Comparison of ENCODE assay signal across 19 cellular contexts in genomic region chr1:101843160-101843559, GRCh38.
DNase-seq lines count a peak whose midpoint lies in the region; ATAC-seq and TF ChIP-seq lines count a peak whose summit lies in the region.
"Had no signal": no experiment of that assay in that cellular context is flagged by ENCODE, and none has a peak within 500 bp of the region (broad histone marks: within the 10 kb centered on the region; RNA-seq: fewer than 3 reads in every experiment).

No MANE protein-coding gene starts in this region.

- H3K9me3 Mint-ChIP-seq in WTC11: no peaks in the 10 kb centered on the region

- POLR2A ChIA-PET in WTC11 (lab: Charles Lee): no interaction called here

- DNase-seq in H7 (peak; percentile 27), WTC11 (ENCODE audit: low spot score) (peak; percentile 59), iPS DF 6.9 (ENCODE audit: low read depth, low spot score) (peak; percentile 41), retina (peak; percentile 30), foreskin fibroblast (no peak), middle frontal gyrus (ENCODE audit: extremely low spot score, low spot score) (no peak)
- DNase-seq: BE2C, HFFc6, KBM-7, MM.1S, NCI-H1048, NCI-H1417 treated with DMSO at 0.1 percent for 48 hours, NCI-H187, NCI-H446, NCI-H526, OCI-M1 had no signal

- ATAC-seq in WTC11 (peak; percentile 94), HG03139 (IDR thresholded peaks at IDR 0.05; ENCODE audit: unreplicated experiment) (no peak)
- ATAC-seq: A549 had no signal

- H3K27ac Mint-ChIP-seq in WTC11: peak overlapping the region; percentile 51; the same call in 1 of the 2 replicates
- H3K27ac Mint-ChIP-seq: HFFc6 had no signal

- no peak overlapping the region for H3K27ac ChIP-seq in iPS DF 6.9 (ENCODE audit: low read length)
- H3K27ac ChIP-seq: A549, SJSA1 had no signal

- no peaks in the 10 kb centered on the region for H3K36me3 Mint-ChIP-seq in WTC11

- H3K4me1 Mint-ChIP-seq in WTC11: peaks cover 50% of the 10 kb centered on the region

- TF ChIP-seq CTCF in WTC11 (IDR thresholded peaks at IDR 0.05): no peak
- no peak for TF ChIP-seq CTCF in foreskin fibroblast (IDR thresholded peaks at IDR 0.05; ENCODE audit: low read depth, low read length)

- H3K4me3 Mint-ChIP-seq in WTC11: peak overlapping the region; percentile 32; the same call in 1 of the 2 replicates
- H3K4me3 Mint-ChIP-seq: HFFc6 had no signal

- no peaks in the 10 kb centered on the region for H3K9me3 ChIP-seq in iPS DF 6.9 (ENCODE audit: control insufficient read depth, insufficient read depth, low read length)
- H3K9me3 ChIP-seq: A549, BE2C, SJSA1 had no signal

- no peaks in the 10 kb centered on the region for H3K27me3 Mint-ChIP-seq in WTC11 (ENCODE audit: low read depth)

- WGBS in iPS DF 6.9 (ENCODE audit: insufficient coverage, insufficient read length): no CpG with 5 or more reads among the region's 5 CpGs

- no peaks in the 10 kb centered on the region for H3K36me3 ChIP-seq in H7 (replicated peaks; ENCODE audit: control insufficient read depth, insufficient read depth, low read length)
- H3K36me3 ChIP-seq in iPS DF 6.9 (ENCODE audit: control insufficient read depth, insufficient read depth, low read length): no peaks in the 10 kb centered on the region
- H3K36me3 ChIP-seq: BE2C, SJSA1 had no signal

- CTCF ChIA-PET in WTC11 (lab: Charles Lee): interaction anchor here (0.6 to 2.0 kb wide), 4 partner anchors 11 to 189 kb away, joined by 3 to 7 read pairs (median 4); partner anchors contain the start of gene OLFM3

- H3K4me3 ChIP-seq in H7 (ENCODE audit: insufficient read depth, low read depth, low read length) (no peak overlapping the region), iPS DF 6.9 (ENCODE audit: low read length) (no peak overlapping the region), foreskin fibroblast (ENCODE audit: low read depth in 1 of 2, low read length in 2 of 2) (no peak overlapping the region)
- H3K4me3 ChIP-seq: A549, SJSA1 had no signal

- peaks cover 3% of the 10 kb centered on the region; the same call in 1 of the 2 replicates for H3K4me1 ChIP-seq in iPS DF 6.9 (ENCODE audit: control insufficient read depth, insufficient read depth, low read length)
- H3K4me1 ChIP-seq: A549, SJSA1 had no signal

- H3K27me3 ChIP-seq in H7 (ENCODE audit: control insufficient read depth, insufficient read depth, low read length) (no peaks in the 10 kb centered on the region), iPS DF 6.9 (ENCODE audit: control insufficient read depth, insufficient read depth, low read length) (no peaks in the 10 kb centered on the region)
- H3K27me3 ChIP-seq: BE2C, SJSA1 had no signal

TF ChIP-seq in WTC11, 78 proteins besides CTCF, POLR2A, EP300 and RAD21 (continues in another document):
- TF ChIP-seq ZSCAN18 (CRISPR knock-in tag; IDR thresholded peaks at IDR 0.05) (peak; percentile 93), GABPB1 (CRISPR knock-in tag; IDR thresholded peaks at IDR 0.05) (no peak), ZNF532 (CRISPR knock-in tag; IDR thresholded peaks at IDR 0.05; ENCODE audit: borderline replicate concordance) (no peak), ETV6 (CRISPR knock-in tag; IDR thresholded peaks at IDR 0.05) (peak; percentile 88), ERG (CRISPR knock-in tag; IDR thresholded peaks at IDR 0.05) (0 out of 2 replicates have a peak, but pooled peaks have one; percentile 15), ZNF281 (CRISPR knock-in tag; IDR thresholded peaks at IDR 0.05) (no peak), TEAD1 (CRISPR knock-in tag; IDR thresholded peaks at IDR 0.05) (peak; percentile 71; the same call in 1 of the 2 replicates), ZNF423 (CRISPR knock-in tag; IDR thresholded peaks at IDR 0.05) (peak; percentile 99)

Comparison
In these comparisons a context has a peak if more than half of its experiments do, and no peak if none do; other contexts are left out.
1. DNase-seq: peak in H7 (single experiment), WTC11 (single experiment), iPS DF 6.9 (single experiment) and retina (single experiment); none in foreskin fibroblast (0 of 2) and middle frontal gyrus (single experiment).